Comparison of ENCODE assay signal across 1 cellular context in genomic region chr9:126869368-126869767, GRCh38.
TF ChIP-seq lines count a peak whose summit lies in the region.

No MANE protein-coding gene starts in this region.

TF ChIP-seq in IMR-90, 13 proteins besides CTCF, POLR2A, EP300 and RAD21 (continued from another document):
- no peak for TF ChIP-seq USF2 (IDR thresholded peaks at IDR 0.05; ENCODE audit: low read depth, low read length)
